22 cellular contexts compared by ENCODE assay signal in genomic region chr13:43141685-43142084, GRCh38.
"Had no signal": no experiment of that assay in that cellular context is flagged by ENCODE, and none has a peak within 500 bp of the region (broad histone marks: within the 10 kb centered on the region; RNA-seq: fewer than 3 reads in every experiment).

No MANE protein-coding gene starts in this region.

- H3K4me1 ChIP-seq: heart left ventricle, right atrium auricular region, stomach, transverse colon had no signal

- H3K27me3 ChIP-seq: dorsolateral prefrontal cortex, neutrophil, right atrium auricular region, transverse colon had no signal

- H3K4me3 ChIP-seq: dorsolateral prefrontal cortex, heart left ventricle, right atrium auricular region, stomach, thoracic aorta, transverse colon had no signal

- H3K27ac Mint-ChIP-seq: immature natural killer cell; naive thymus-derived CD4-positive, alpha-beta T cell; nephron progenitor cell had no signal

- H3K36me3 ChIP-seq: heart left ventricle, neutrophil, right atrium auricular region, stomach, thoracic aorta, transverse colon had no signal

- H3K27ac ChIP-seq: heart left ventricle, neutrophil, right atrium auricular region, stomach, thoracic aorta, transverse colon had no signal

- H3K4me1 Mint-ChIP-seq: immature natural killer cell had no signal

- H3K9me3 ChIP-seq: heart left ventricle, neutrophil, right atrium auricular region, stomach, thoracic aorta, transverse colon had no signal

- H3K9me3 Mint-ChIP-seq: immature natural killer cell; naive thymus-derived CD4-positive, alpha-beta T cell; nephron progenitor cell had no signal

- H3K36me3 Mint-ChIP-seq: immature natural killer cell; naive thymus-derived CD4-positive, alpha-beta T cell had no signal

- FAIRE-seq: endometrium, frontal cortex, kidney, small intestine had no signal

- DNase-seq: cortex of kidney; dorsolateral prefrontal cortex; effector CD8-positive, alpha-beta T cell; heart left ventricle; hippocampal formation; immature natural killer cell; kidney; left colon; naive thymus-derived CD4-positive, alpha-beta T cell; nephron progenitor cell; small intestine; stimulated activated CD4-positive, alpha-beta T cell treated with anti-CD3 and anti-CD28 coated beads, Interleukin-12 subunit alpha, Interleukin-12 subunit beta, amount 100 ng/mL, for 4 hours; stimulated activated naive CD4-positive, alpha-beta T cell; stomach; substantia nigra; transverse colon had no signal

- ATAC-seq: esophagus mucosa; heart left ventricle; left colon; naive thymus-derived CD4-positive, alpha-beta T cell had no signal

- H3K4me3 Mint-ChIP-seq: immature natural killer cell; naive thymus-derived CD4-positive, alpha-beta T cell; nephron progenitor cell had no signal
